Comparison of ENCODE assay signal across 8 cellular contexts in genomic region chr5:71533614-71534013, GRCh38. TPM values are rescaled to one million over a fixed set of nuclear protein-coding genes. Genes with fewer than 3 reads are reported as not detected.
DNase-seq lines count a peak whose midpoint lies in the region; ATAC-seq and TF ChIP-seq lines count a peak whose summit lies in the region.

No MANE protein-coding gene starts in this region.

- intact Hi-C loops in CD4-positive, alpha-beta memory T cell (cut with micrococcal nuclease) = no loop called here
- intact Hi-C loops in activated CD8-positive, alpha-beta T cell treated with anti-CD3 and anti-CD28 coated beads for 36 hours (cut with micrococcal nuclease) = no loop called here
- intact Hi-C loops in left colon (cut with DNase I, micrococcal nuclease) (no loop called here), lower leg skin (cut with DNase I; ENCODE audit: low total_unique reads) (no loop called here)

- POLR2A ChIA-PET in CD4-positive, alpha-beta memory T cell (lab: Charles Lee; ENCODE audit: partially characterized antibody) = no interaction called here
- POLR2A ChIA-PET in activated CD8-positive, alpha-beta T cell treated with anti-CD3 and anti-CD28 coated beads for 36 hours (lab: Charles Lee) = no interaction called here

- H3K4me1 ChIP-seq in CD4-positive, alpha-beta memory T cell (ENCODE audit: insufficient read depth, low read length) = no peaks in the 10 kb centered on the region

- ATAC-seq in GM21529 (IDR thresholded peaks at IDR 0.05; ENCODE audit: unreplicated experiment) (peak; percentile 63), left colon (peak; percentile 57)
- ATAC-seq in activated CD8-positive, alpha-beta T cell treated with anti-CD3 and anti-CD28 coated beads for 36 hours = peak; percentile 77

- H3K36me3 ChIP-seq in CD4-positive, alpha-beta memory T cell (ENCODE audit: insufficient read depth, low read length) = peaks cover 13% of the 10 kb centered on the region

- H3K27ac ChIP-seq in CD4-positive, alpha-beta memory T cell (ENCODE audit: low read depth, low read length) = no peak overlapping the region

- H3K9me3 Mint-ChIP-seq in CD4-positive, alpha-beta memory T cell = peaks cover 0 to 2% (median 0%) of the 10 kb centered on the region in 8 donors
- no peaks in the 10 kb centered on the region for H3K9me3 Mint-ChIP-seq in activated CD8-positive, alpha-beta T cell treated with anti-CD3 and anti-CD28 coated beads for 36 hours
- no peaks in the 10 kb centered on the region for H3K9me3 Mint-ChIP-seq in activated naive CD4-positive, alpha-beta T cell treated with anti-CD3 and anti-CD28 coated beads, Interleukin-2, amount 10 ng/mL, durations not matched to agents 7 days and 5 days

- peak overlapping the region in 3 of 7 donors; percentile 57 to 74 (median 69) for H3K27ac Mint-ChIP-seq in CD4-positive, alpha-beta memory T cell
- H3K27ac Mint-ChIP-seq in activated CD8-positive, alpha-beta T cell treated with anti-CD3 and anti-CD28 coated beads for 36 hours = no peak overlapping the region
- no peak overlapping the region for H3K27ac Mint-ChIP-seq in activated naive CD4-positive, alpha-beta T cell treated with anti-CD3 and anti-CD28 coated beads, Interleukin-2, amount 10 ng/mL, durations not matched to agents 7 days and 5 days

- H3K4me3 ChIP-seq in CD4-positive, alpha-beta memory T cell (ENCODE audit: low read length in 2 of 2) = no peak overlapping the region
- no peak overlapping the region for H3K4me3 ChIP-seq in lower leg skin (ENCODE audit: low read depth, poor library complexity, severe bottlenecking)

- WGBS in lower leg skin, 2 donors = 95 to 100% methylated on average over 1 of the region's 1 CpG

- peak in 4 of 5 donors; percentile 25 to 37 (median 31) for DNase-seq in CD4-positive, alpha-beta memory T cell
- DNase-seq in activated CD8-positive, alpha-beta T cell treated with anti-CD3 and anti-CD28 coated beads for 36 hours = no peak
- DNase-seq in left colon (no peak), UCSD-AML1 (lab: John Stamatoyannopoulos, UW; ENCODE audit: unreplicated experiment) (no peak), NCI-H1436 treated with DMSO at 0.1 percent for 48 hours (lab: John Stamatoyannopoulos, UW) (no peak), lower leg skin (ENCODE audit: low spot score in 2 of 2) (no peak)
- DNase-seq in activated naive CD4-positive, alpha-beta T cell treated with anti-CD3 and anti-CD28 coated beads, Interleukin-2, amount 10 ng/mL, durations not matched to agents 7 days and 5 days = no peak

- peaks cover 7 to 15% (median 8%) of the 10 kb centered on the region in 4 donors for H3K4me1 Mint-ChIP-seq in CD4-positive, alpha-beta memory T cell
- H3K4me1 Mint-ChIP-seq in activated CD8-positive, alpha-beta T cell treated with anti-CD3 and anti-CD28 coated beads for 36 hours (ENCODE audit: low read depth) = peaks cover 9% of the 10 kb centered on the region
- H3K4me1 Mint-ChIP-seq in activated naive CD4-positive, alpha-beta T cell treated with anti-CD3 and anti-CD28 coated beads, Interleukin-2, amount 10 ng/mL, durations not matched to agents 7 days and 5 days = peaks cover 5% of the 10 kb centered on the region

- H3K27me3 ChIP-seq in CD4-positive, alpha-beta memory T cell (ENCODE audit: insufficient read depth, low read length) = no peaks in the 10 kb centered on the region

- H3K36me3 Mint-ChIP-seq in CD4-positive, alpha-beta memory T cell = peaks cover 47 to 51% of the 10 kb centered on the region in 2 donors
- H3K36me3 Mint-ChIP-seq in activated CD8-positive, alpha-beta T cell treated with anti-CD3 and anti-CD28 coated beads for 36 hours (ENCODE audit: low read depth) = peaks cover 33% of the 10 kb centered on the region
- peaks cover 41% of the 10 kb centered on the region for H3K36me3 Mint-ChIP-seq in activated naive CD4-positive, alpha-beta T cell treated with anti-CD3 and anti-CD28 coated beads, Interleukin-2, amount 10 ng/mL, durations not matched to agents 7 days and 5 days

- H3K4me3 Mint-ChIP-seq in CD4-positive, alpha-beta memory T cell = no peak overlapping the region
- no peak overlapping the region for H3K4me3 Mint-ChIP-seq in activated CD8-positive, alpha-beta T cell treated with anti-CD3 and anti-CD28 coated beads for 36 hours
- H3K4me3 Mint-ChIP-seq in activated naive CD4-positive, alpha-beta T cell treated with anti-CD3 and anti-CD28 coated beads, Interleukin-2, amount 10 ng/mL, durations not matched to agents 7 days and 5 days = no peak overlapping the region

- no peaks in the 10 kb centered on the region for H3K9me3 ChIP-seq in CD4-positive, alpha-beta memory T cell (ENCODE audit: control insufficient read depth in 1 of 2, low read length in 2 of 2)

- no peak for TF ChIP-seq CTCF in activated CD8-positive, alpha-beta T cell treated with anti-CD3 and anti-CD28 coated beads for 36 hours (IDR thresholded peaks at IDR 0.05)
- no peak for TF ChIP-seq CTCF in lower leg skin (IDR thresholded peaks at IDR 0.05)

- no peaks in the 10 kb centered on the region for H3K27me3 Mint-ChIP-seq in CD4-positive, alpha-beta memory T cell
- H3K27me3 Mint-ChIP-seq in activated CD8-positive, alpha-beta T cell treated with anti-CD3 and anti-CD28 coated beads for 36 hours = no peaks in the 10 kb centered on the region
- H3K27me3 Mint-ChIP-seq in activated naive CD4-positive, alpha-beta T cell treated with anti-CD3 and anti-CD28 coated beads, Interleukin-2, amount 10 ng/mL, durations not matched to agents 7 days and 5 days = no peaks in the 10 kb centered on the region

- CTCF ChIA-PET in CD4-positive, alpha-beta memory T cell (lab: Charles Lee; ENCODE audit: partially characterized antibody) = interaction anchor here (1.7 kb wide), 1 partner anchor 11 kb away, joined by 4 read pairs; no protein-coding TSS in a partner anchor
- CTCF ChIA-PET in activated CD8-positive, alpha-beta T cell treated with anti-CD3 and anti-CD28 coated beads for 36 hours (lab: Charles Lee) = no interaction called here
- CTCF ChIA-PET in activated naive CD4-positive, alpha-beta T cell treated with anti-CD3 and anti-CD28 coated beads, Interleukin-2, amount 10 ng/mL, durations not matched to agents 7 days and 5 days (lab: Charles Lee) = no interaction called here

- no peak for TF ChIP-seq POLR2A in lower leg skin (IDR thresholded peaks at IDR 0.05)

RNA-seq across cellular contexts. Expression of gene MCCC2, which starts 53.5 kb away (rescaled TPM):
- total RNA-seq in CD4-positive, alpha-beta memory T cell = 10 to 100 TPM; 31.1 to 31.9 TPM
- 10 to 100 TPM; 28.1 to 31.7 TPM for polyA plus RNA-seq in CD4-positive, alpha-beta memory T cell
- total RNA-seq in activated CD8-positive, alpha-beta T cell treated with anti-CD3 and anti-CD28 coated beads for 36 hours = 10 to 100 TPM; 60.0 to 60.4 TPM
- total RNA-seq in left colon (10 to 100 TPM; 59.5 to 77.4 TPM), lower leg skin (10 to 100 TPM; 26.8 to 40.1 (median 32.3) TPM)

Comparison
In these comparisons a context has a peak if more than half of its experiments do, and no peak if none do; other contexts are left out.
1. DNase-seq: peak in CD4-positive, alpha-beta memory T cell (4 of 5); none in activated CD8-positive, alpha-beta T cell treated with anti-CD3 and anti-CD28 coated beads for 36 hours (single experiment), left colon (0 of 2), UCSD-AML1 (single experiment), NCI-H1436 treated with DMSO at 0.1 percent for 48 hours (single experiment), lower leg skin (0 of 2) and activated naive CD4-positive, alpha-beta T cell treated with anti-CD3 and anti-CD28 coated beads, Interleukin-2, amount 10 ng/mL, durations not matched to agents 7 days and 5 days (single experiment).
2. Peak in every context shown above with its lines, with median percentiles within 50 percentile points of each other: ATAC-seq.